In the genomic region with DNA sequence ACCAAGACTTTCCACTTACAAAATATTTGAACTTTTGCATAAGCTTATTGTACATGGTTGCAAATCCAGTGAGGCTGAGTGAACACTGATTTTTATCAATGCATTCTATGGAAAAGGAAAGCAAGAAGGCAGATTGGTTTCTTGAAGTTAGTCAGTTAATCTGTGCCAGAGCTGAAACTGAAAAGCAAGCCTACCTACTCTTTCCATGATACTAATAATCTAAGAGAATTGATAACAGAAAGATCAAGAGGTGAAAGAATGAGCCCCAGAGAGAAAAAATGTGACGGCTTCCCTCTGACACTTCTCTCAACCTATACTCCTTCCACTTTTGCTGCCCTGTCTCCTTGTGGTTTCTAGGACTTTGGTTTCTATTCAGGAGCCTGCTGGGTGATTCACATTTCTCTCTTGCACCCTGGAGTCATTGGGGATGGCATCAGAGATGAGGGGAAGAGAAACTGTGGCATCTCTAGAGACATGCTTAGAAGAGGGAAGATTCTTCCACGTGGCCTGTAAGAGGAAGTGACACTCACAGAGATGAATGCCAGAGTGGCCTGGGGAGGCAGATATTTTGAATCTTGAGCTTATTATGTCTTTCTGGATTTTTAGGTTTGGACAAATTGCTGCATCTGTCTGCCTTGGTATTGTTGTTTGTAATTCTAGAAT, we compare ENCODE assay signal across 8 cellular contexts.
DNase-seq lines count a peak whose midpoint lies in the region; ATAC-seq and TF ChIP-seq lines count a peak whose summit lies in the region.
"Had no signal": no experiment of that assay in that cellular context is flagged by ENCODE, and none has a peak within 500 bp of the region (broad histone marks: within the 10 kb centered on the region; RNA-seq: fewer than 3 reads in every experiment).

No MANE protein-coding gene starts in this region.

- H3K36me3 ChIP-seq in tibial artery, result no peaks in the 10 kb centered on the region

- H3K4me1 ChIP-seq in tibial artery, result peaks cover 6 to 77% (median 21%) of the 10 kb centered on the region in 4 donors

- TF ChIP-seq CTCF in tibial artery (IDR thresholded peaks at IDR 0.05), result no peak

- no peak overlapping the region for H3K4me3 ChIP-seq in tibial artery

- intact Hi-C loops in tibial artery (cut with DNase I; ENCODE audit: low total_unique reads), result no loop called here

- H3K27me3 ChIP-seq in tibial artery, result no peaks in the 10 kb centered on the region

- ATAC-seq in GM19351 (IDR thresholded peaks at IDR 0.05; ENCODE audit: unreplicated experiment) (peak; percentile 94), HG02885 (IDR thresholded peaks at IDR 0.05; ENCODE audit: poor library complexity, unreplicated experiment) (peak; percentile 86)

- H3K9me3 ChIP-seq in tibial artery, result no peaks in the 10 kb centered on the region

- H3K27ac ChIP-seq in tibial artery, result peak overlapping the region; percentile 72 to 79

- DNase-seq in NAMALWA (ENCODE audit: low spot score) (peak; percentile 24), tibial artery (no peak), NK-92 (lab: John Stamatoyannopoulos, UW; ENCODE audit: unreplicated experiment) (no peak), foreskin melanocyte (no peak), SHP77 treated with DMSO at 0.1 percent for 48 hours (lab: John Stamatoyannopoulos, UW) (no peak)
- DNase-seq: activated naive CD4-positive, alpha-beta T cell treated with anti-CD3 and anti-CD28 coated beads, Interleukin-2, amount 10 ng/mL, durations not matched to agents 7 days and 5 days had no signal
